14 cellular contexts compared by ENCODE assay signal in genomic region chr6:123770247-123770949, GRCh38. TPM values are rescaled to one million over a fixed set of nuclear protein-coding genes. Genes with fewer than 3 reads are reported as not detected.
A peak's percentile ranks its signal among the peaks of the same experiment; 100 is the strongest.
DNase-seq lines count a peak whose midpoint lies in the region; ATAC-seq lines count a peak whose summit lies in the region.
"Had no signal": no experiment of that assay in that cellular context is flagged by ENCODE, and none has a peak within 500 bp of the region (broad histone marks: within the 10 kb centered on the region; RNA-seq: fewer than 3 reads in every experiment).

No MANE protein-coding gene starts in this region.

- ATAC-seq in GM19324 (IDR thresholded peaks at IDR 0.05; ENCODE audit: low FRiP score, unreplicated experiment) (peak; percentile 64), HG02759 (IDR thresholded peaks at IDR 0.05; ENCODE audit: unreplicated experiment) (peak; percentile 80), GM21528 (IDR thresholded peaks at IDR 0.05; ENCODE audit: low FRiP score, unreplicated experiment) (no peak)

- no peaks in the 10 kb centered on the region for H3K79me2 ChIP-seq in trophoblast cell (ENCODE audit: control insufficient read depth, insufficient read depth, low read length, poor library complexity)

- no CpG with 5 or more reads among the region's 3 CpGs for WGBS in trophoblast cell (ENCODE audit: extremely low coverage, insufficient coverage, insufficient read length)

- H3K36me3 ChIP-seq in HUES6 (ENCODE audit: control insufficient read depth, insufficient read depth, low read length) (no peaks in the 10 kb centered on the region), trophoblast cell (ENCODE audit: control insufficient read depth in 1 of 2, insufficient read depth in 2 of 2, low read length in 2 of 2) (no peaks in the 10 kb centered on the region)

- H3K79me1 ChIP-seq in trophoblast cell (ENCODE audit: low read length): peaks cover 2% of the 10 kb centered on the region

- H4K8ac ChIP-seq in trophoblast cell (ENCODE audit: low read depth, low read length): no peak overlapping the region

- no peak overlapping the region for H3K18ac ChIP-seq in trophoblast cell (ENCODE audit: low read length)

- no peak overlapping the region for H2AK5ac ChIP-seq in trophoblast cell (ENCODE audit: low read length)

- H3K14ac ChIP-seq in trophoblast cell (ENCODE audit: low read length): no peak overlapping the region

- H3K4me2 ChIP-seq in trophoblast cell (ENCODE audit: low read length): no peak overlapping the region

- no peak overlapping the region for H2BK5ac ChIP-seq in trophoblast cell (ENCODE audit: low read depth, low read length, poor library complexity)

- H4K91ac ChIP-seq in trophoblast cell (ENCODE audit: low read depth, low read length): no peak overlapping the region

- H3K9me3 ChIP-seq in HUES6 (ENCODE audit: control insufficient read depth, insufficient read depth, low read depth, low read length) (no peaks in the 10 kb centered on the region), trophoblast cell (ENCODE audit: insufficient read depth, low read depth, low read length) (no peaks in the 10 kb centered on the region)

- H3K4me1 ChIP-seq in HUES6 (ENCODE audit: control insufficient read depth, insufficient read depth, low read length): peaks cover 38% of the 10 kb centered on the region
- peaks cover 0 to 4% of the 10 kb centered on the region in 2 experiments for H3K4me1 ChIP-seq in trophoblast cell (ENCODE audit: control insufficient read depth in 1 of 2, insufficient read depth in 2 of 2, low read length in 2 of 2)

- H2AFZ ChIP-seq in trophoblast cell (ENCODE audit: insufficient read depth, low read length, poor library complexity): no peak overlapping the region

- H3K27ac ChIP-seq in HUES6 (ENCODE audit: low read depth, low read length): peak overlapping the region; percentile 89; the same call in 1 of the 2 replicates
- H3K27ac ChIP-seq in trophoblast cell (ENCODE audit: low read depth, low read length): peak overlapping the region; percentile 26

- H3K23ac ChIP-seq in trophoblast cell (ENCODE audit: low read length): no peak overlapping the region

- no peak overlapping the region for H4K12ac ChIP-seq in trophoblast cell (ENCODE audit: low read depth, low read length)

- DNase-seq in trophoblast cell (peak in 1 of 2 donors; percentile 33), mesenteric fat pad (ENCODE audit: low spot score) (no peak), NCI-H187 treated with DMSO at 0.1 percent for 48 hours (lab: John Stamatoyannopoulos, UW) (no peak)
- DNase-seq: CD4-positive, alpha-beta T cell; GDM1; MV-4-11; NCI-H524 treated with DMSO at 0.1 percent for 48 hours; Right ventricle myocardium superior; stimulated activated CD4-positive, alpha-beta T cell treated with anti-CD3 and anti-CD28 coated beads, Interleukin-4, amount 100 ng/mL, for 1 hour had no signal

- no peak overlapping the region for H2BK120ac ChIP-seq in trophoblast cell (ENCODE audit: insufficient read depth, low read length, poor library complexity)

- H3K9ac ChIP-seq in HUES6 (ENCODE audit: low read length) (no peak overlapping the region), trophoblast cell (ENCODE audit: low read length) (no peak overlapping the region)

- no peak overlapping the region for H2BK12ac ChIP-seq in trophoblast cell (ENCODE audit: low read length)

- no peak overlapping the region for H3K4ac ChIP-seq in trophoblast cell (ENCODE audit: low read depth, low read length)

- H3K4me3 ChIP-seq in HUES6 (ENCODE audit: low read depth, low read length) (no peak overlapping the region), trophoblast cell (ENCODE audit: low read depth, low read length) (no peak overlapping the region)

- H3K27me3 ChIP-seq in HUES6 (ENCODE audit: control insufficient read depth, insufficient read depth, low read length) (no peaks in the 10 kb centered on the region), trophoblast cell (ENCODE audit: insufficient read depth, low read length) (no peaks in the 10 kb centered on the region)

RNA-seq across cellular contexts. Expression of gene NKAIN2, which starts 33.3 kb away (rescaled TPM):
- 0.03 TPM in 1 of 2 replicates, not detected in the other for polyA plus RNA-seq in trophoblast cell (2013)
- 0.42 TPM for total RNA-seq in mesenteric fat pad
- total RNA-seq: CD4-positive, alpha-beta T cell; pulmonary artery endothelial cell had no signal
